Comparison of ENCODE assay signal across 1 cellular context in the genomic region with DNA sequence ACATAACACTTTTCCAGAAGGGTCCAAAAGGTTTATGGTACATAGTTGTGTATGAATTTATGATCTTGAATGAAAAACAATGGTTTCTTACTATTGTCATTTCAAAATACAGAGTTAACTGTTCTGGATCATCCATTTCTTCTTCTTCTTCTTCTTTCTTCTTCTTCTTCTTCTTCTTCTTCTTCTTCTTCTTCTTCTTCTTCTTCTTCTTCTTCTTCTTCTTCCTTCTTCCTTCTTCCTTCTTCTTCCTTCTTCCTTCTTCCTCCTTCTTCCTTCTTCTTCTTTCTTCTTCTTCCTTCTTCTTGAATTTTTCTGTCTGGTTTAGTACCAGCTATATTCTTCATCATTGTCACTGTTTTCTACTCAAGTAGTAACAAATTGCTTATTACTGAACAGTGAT.
TF ChIP-seq lines count a peak whose summit lies in the region.

No MANE protein-coding gene starts in this region.

TF ChIP-seq in HEK293, 187 proteins besides CTCF, POLR2A, EP300 and RAD21 (continued from another document):
- TF ChIP-seq, protein P1, sequence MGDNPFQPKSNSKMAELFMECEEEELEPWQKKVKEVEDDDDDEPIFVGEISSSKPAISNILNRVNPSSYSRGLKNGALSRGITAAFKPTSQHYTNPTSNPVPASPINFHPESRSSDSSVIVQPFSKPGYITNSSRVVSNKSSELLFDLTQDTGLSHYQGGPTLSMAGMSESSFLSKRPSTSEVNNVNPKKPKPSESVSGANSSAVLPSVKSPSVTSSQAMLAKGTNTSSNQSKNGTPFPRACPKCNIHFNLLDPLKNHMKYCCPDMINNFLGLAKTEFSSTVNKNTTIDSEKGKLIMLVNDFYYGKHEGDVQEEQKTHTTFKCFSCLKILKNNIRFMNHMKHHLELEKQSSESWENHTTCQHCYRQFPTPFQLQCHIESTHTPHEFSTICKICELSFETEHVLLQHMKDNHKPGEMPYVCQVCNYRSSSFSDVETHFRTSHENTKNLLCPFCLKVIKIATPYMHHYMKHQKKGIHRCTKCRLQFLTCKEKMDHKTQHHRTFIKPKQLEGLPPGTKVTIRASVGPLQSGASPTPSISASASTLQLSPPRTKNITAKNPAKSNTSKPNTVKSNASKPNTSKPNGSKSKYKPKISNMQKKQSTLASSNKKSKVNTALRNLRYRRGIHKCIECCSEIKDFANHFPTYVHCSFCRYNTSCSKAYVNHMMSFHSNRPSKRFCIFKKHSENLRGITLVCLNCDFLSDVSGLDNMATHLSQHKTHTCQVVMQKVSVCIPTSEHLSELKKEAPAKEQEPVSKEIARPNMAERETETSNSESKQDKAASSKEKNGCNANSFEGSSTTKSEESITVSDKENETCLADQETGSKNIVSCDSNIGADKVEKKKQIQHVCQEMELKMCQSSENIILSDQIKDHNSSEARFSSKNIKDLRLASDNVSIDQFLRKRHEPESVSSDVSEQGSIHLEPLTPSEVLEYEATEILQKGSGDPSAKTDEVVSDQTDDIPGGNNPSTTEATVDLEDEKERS (tag by site-specific recombination; IDR thresholded peaks at IDR 0.05), result no peak
- no peak for TF ChIP-seq ZNF155 (tag by site-specific recombination; IDR thresholded peaks at IDR 0.05)
- TF ChIP-seq KLF7 (tag by site-specific recombination; IDR thresholded peaks at IDR 0.05; ENCODE audit: borderline replicate concordance), result no peak
- no peak for TF ChIP-seq ZNF571 (tag by site-specific recombination; IDR thresholded peaks at IDR 0.05)
- TF ChIP-seq, protein P2, sequence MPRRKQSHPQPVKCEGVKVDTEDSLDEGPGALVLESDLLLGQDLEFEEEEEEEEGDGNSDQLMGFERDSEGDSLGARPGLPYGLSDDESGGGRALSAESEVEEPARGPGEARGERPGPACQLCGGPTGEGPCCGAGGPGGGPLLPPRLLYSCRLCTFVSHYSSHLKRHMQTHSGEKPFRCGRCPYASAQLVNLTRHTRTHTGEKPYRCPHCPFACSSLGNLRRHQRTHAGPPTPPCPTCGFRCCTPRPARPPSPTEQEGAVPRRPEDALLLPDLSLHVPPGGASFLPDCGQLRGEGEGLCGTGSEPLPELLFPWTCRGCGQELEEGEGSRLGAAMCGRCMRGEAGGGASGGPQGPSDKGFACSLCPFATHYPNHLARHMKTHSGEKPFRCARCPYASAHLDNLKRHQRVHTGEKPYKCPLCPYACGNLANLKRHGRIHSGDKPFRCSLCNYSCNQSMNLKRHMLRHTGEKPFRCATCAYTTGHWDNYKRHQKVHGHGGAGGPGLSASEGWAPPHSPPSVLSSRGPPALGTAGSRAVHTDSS (tag by site-specific recombination; IDR thresholded peaks at IDR 0.05), result peak; percentile 56
- no peak for TF ChIP-seq ZNF658 (tag by site-specific recombination; IDR thresholded peaks at IDR 0.05)
- no peak for TF ChIP-seq ZNF707 (tag by site-specific recombination; IDR thresholded peaks at IDR 0.05)
- peak; percentile 80 for TF ChIP-seq ZNF366 (tag by site-specific recombination; conservative IDR thresholded peaks at IDR 0.05)
- no peak for TF ChIP-seq ZNF184 (tag by site-specific recombination; IDR thresholded peaks at IDR 0.05)
- no peak for TF ChIP-seq ZNF473 (tag by site-specific recombination; IDR thresholded peaks at IDR 0.05)
- no peak for TF ChIP-seq ZNF138 (tag by site-specific recombination; IDR thresholded peaks at IDR 0.05; ENCODE audit: borderline replicate concordance)
TF ChIP-seq in HEK293: peak in this region for 2.
